ENCODE assay signal across 16 cellular contexts in genomic region chr5:76169536-76169935, GRCh38.
A peak's percentile ranks its signal among the peaks of the same experiment; 100 is the strongest.
DNase-seq lines count a peak whose midpoint lies in the region; ATAC-seq and TF ChIP-seq lines count a peak whose summit lies in the region.
"Had no signal": no experiment of that assay in that cellular context is flagged by ENCODE, and none has a peak within 500 bp of the region (broad histone marks: within the 10 kb centered on the region; RNA-seq: fewer than 3 reads in every experiment).

No MANE protein-coding gene starts in this region.

- peak overlapping the region; percentile 6 for H3K27ac ChIP-seq in endodermal cell (ENCODE audit: low read depth, low read length)
- no peak overlapping the region for H3K27ac ChIP-seq in neuronal stem cell (replicated peaks; ENCODE audit: low read length)
- H3K27ac ChIP-seq: C4-2B had no signal

- no peak overlapping the region for H4K91ac ChIP-seq in neuronal stem cell (ENCODE audit: low read depth, low read length, poor library complexity)

- H3K27ac Mint-ChIP-seq in endodermal cell (no peak overlapping the region), nephron progenitor cell (no peak overlapping the region)
- H3K27ac Mint-ChIP-seq: CD4-positive, alpha-beta T cell; GM23338 had no signal

- no peak overlapping the region for H3K14ac ChIP-seq in neuronal stem cell (ENCODE audit: low read length)

- no peak overlapping the region for H4K8ac ChIP-seq in neuronal stem cell (ENCODE audit: low read depth, low read length)

- peak overlapping the region; percentile 53 for H3K18ac ChIP-seq in neuronal stem cell (ENCODE audit: low read length)

- no peak overlapping the region for H3K4ac ChIP-seq in neuronal stem cell (ENCODE audit: low read length)

- no peak overlapping the region for H3K4me3 ChIP-seq in endodermal cell (ENCODE audit: low read length)
- H3K4me3 ChIP-seq in neuronal stem cell (ENCODE audit: low read length in 2 of 2), result no peak overlapping the region
- H3K4me3 ChIP-seq: GM23338 had no signal

- H3K27me3 ChIP-seq in endodermal cell (ENCODE audit: control insufficient read depth, insufficient read depth, low read length, poor library complexity, severe bottlenecking), result no peaks in the 10 kb centered on the region
- no peaks in the 10 kb centered on the region for H3K27me3 ChIP-seq in neuronal stem cell (ENCODE audit: control insufficient read depth in 3 of 3, insufficient read depth in 3 of 3, low read depth in 1 of 3, low read length in 3 of 3)

- H2BK120ac ChIP-seq in neuronal stem cell (ENCODE audit: low read depth, low read length), result no peak overlapping the region

- no peak for TF ChIP-seq CTCF in endodermal cell (conservative IDR thresholded peaks at IDR 0.05)
- no peak for TF ChIP-seq CTCF in nephron progenitor cell (IDR thresholded peaks at IDR 0.05)

- H3K9me3 ChIP-seq in endodermal cell (ENCODE audit: control insufficient read depth, low read length) (no peaks in the 10 kb centered on the region), neuronal stem cell (replicated peaks in 1 of 2; ENCODE audit: control insufficient read depth in 2 of 2, insufficient read depth in 1 of 2, low read depth in 1 of 2, low read length in 2 of 2) (no peaks in the 10 kb centered on the region)
- H3K9me3 ChIP-seq: Caco-2 had no signal

- no peak overlapping the region for H2BK12ac ChIP-seq in neuronal stem cell (ENCODE audit: low read length)

- H3K36me3 ChIP-seq in endodermal cell (ENCODE audit: control insufficient read depth, insufficient read depth, low read length) (no peaks in the 10 kb centered on the region), neuronal stem cell (replicated peaks in 1 of 2; ENCODE audit: control insufficient read depth in 2 of 2, insufficient read depth in 2 of 2, low read length in 2 of 2) (no peaks in the 10 kb centered on the region)

- no peaks in the 10 kb centered on the region for H3K79me1 ChIP-seq in neuronal stem cell (ENCODE audit: low read depth, low read length)

- H2BK5ac ChIP-seq in neuronal stem cell (ENCODE audit: low read length), result no peak overlapping the region

- no peak overlapping the region for H3K4me2 ChIP-seq in neuronal stem cell (ENCODE audit: insufficient read depth, low read length, poor library complexity, severe bottlenecking)
- H3K4me2 ChIP-seq: GM23338 had no signal

- no peak overlapping the region for H3K4me3 Mint-ChIP-seq in endodermal cell
- H3K4me3 Mint-ChIP-seq in nephron progenitor cell, result no peak overlapping the region
- H3K4me3 Mint-ChIP-seq: CD4-positive, alpha-beta T cell; GM23338 had no signal

- DNase-seq in D341Med (ENCODE audit: low spot score) (peak; percentile 73), NCI-H82 (lab: John Stamatoyannopoulos, UW) (peak; percentile 99), endodermal cell (no peak), neuronal stem cell (ENCODE audit: low spot score) (no peak), Ammon's horn (ENCODE audit: low spot score) (no peak), nephron progenitor cell (no peak)
- DNase-seq: ACHN; Caco-2; CD4-positive, alpha-beta T cell; DMS79 treated with DMSO at 0.1 percent for 48 hours; GF-D8; HCEC 1CT; IMR-90 had no signal

- H3K36me3 Mint-ChIP-seq in endodermal cell (ENCODE audit: low read depth) (no peaks in the 10 kb centered on the region), nephron progenitor cell (ENCODE audit: low read depth) (no peaks in the 10 kb centered on the region)

- WGBS in endodermal cell (ENCODE audit: insufficient coverage in 1 of 2, insufficient read length in 1 of 2), 2 experiments, result 63 to 84% methylated on average over 4 of the region's 4 CpGs
- no CpG with 5 or more reads among the region's 4 CpGs for WGBS in neuronal stem cell (ENCODE audit: extremely low coverage in 2 of 2, insufficient read length in 2 of 2, insufficient replicate concordance in 1 of 2), 2 donors

- H3K27me3 Mint-ChIP-seq in endodermal cell (ENCODE audit: insufficient read depth) (no peaks in the 10 kb centered on the region), nephron progenitor cell (ENCODE audit: low read depth, poor library complexity) (peaks cover 3% of the 10 kb centered on the region)

- H3K4me1 Mint-ChIP-seq in endodermal cell (no peaks in the 10 kb centered on the region), nephron progenitor cell (no peaks in the 10 kb centered on the region)
- H3K4me1 Mint-ChIP-seq: GM23338 had no signal

- H2AFZ ChIP-seq in neuronal stem cell (ENCODE audit: low read length), result no peak overlapping the region
- H2AFZ ChIP-seq: GM23338 had no signal

- H3K9me3 Mint-ChIP-seq in endodermal cell (peaks cover 5% of the 10 kb centered on the region), nephron progenitor cell (peaks cover 13% of the 10 kb centered on the region)

- H2AK5ac ChIP-seq in neuronal stem cell (ENCODE audit: low read depth, low read length), result no peak overlapping the region

- H3K9ac ChIP-seq in endodermal cell (ENCODE audit: extremely low read depth, low read length, poor library complexity, severe bottlenecking), result no peak overlapping the region
- H3K9ac ChIP-seq in neuronal stem cell (ENCODE audit: low read depth, low read length, poor library complexity), result no peak overlapping the region

- no peak for ATAC-seq in HG03139 (IDR thresholded peaks at IDR 0.05; ENCODE audit: unreplicated experiment)
- ATAC-seq: GM23338 had no signal

- H3K23ac ChIP-seq in neuronal stem cell (ENCODE audit: low read depth, low read length, poor library complexity), result no peak overlapping the region

- H3K4me1 ChIP-seq in endodermal cell (ENCODE audit: control insufficient read depth, insufficient read depth, low read length), result no peaks in the 10 kb centered on the region
- no peaks in the 10 kb centered on the region for H3K4me1 ChIP-seq in neuronal stem cell (ENCODE audit: control insufficient read depth in 2 of 2, insufficient read depth in 1 of 2, low read depth in 1 of 2, low read length in 2 of 2)
- H3K4me1 ChIP-seq: Caco-2 had no signal

- H2BK15ac ChIP-seq in neuronal stem cell (ENCODE audit: low read length), result no peak overlapping the region

Comparison
In these comparisons a context has a peak if more than half of its experiments do, and no peak if none do; other contexts are left out.
1. DNase-seq: peak in D341Med (single experiment) and NCI-H82 (single experiment); none in endodermal cell (single experiment), neuronal stem cell (single experiment), Ammon's horn (single experiment) and nephron progenitor cell (single experiment).